Comparison of ENCODE assay signal across 18 cellular contexts in the genomic region with DNA sequence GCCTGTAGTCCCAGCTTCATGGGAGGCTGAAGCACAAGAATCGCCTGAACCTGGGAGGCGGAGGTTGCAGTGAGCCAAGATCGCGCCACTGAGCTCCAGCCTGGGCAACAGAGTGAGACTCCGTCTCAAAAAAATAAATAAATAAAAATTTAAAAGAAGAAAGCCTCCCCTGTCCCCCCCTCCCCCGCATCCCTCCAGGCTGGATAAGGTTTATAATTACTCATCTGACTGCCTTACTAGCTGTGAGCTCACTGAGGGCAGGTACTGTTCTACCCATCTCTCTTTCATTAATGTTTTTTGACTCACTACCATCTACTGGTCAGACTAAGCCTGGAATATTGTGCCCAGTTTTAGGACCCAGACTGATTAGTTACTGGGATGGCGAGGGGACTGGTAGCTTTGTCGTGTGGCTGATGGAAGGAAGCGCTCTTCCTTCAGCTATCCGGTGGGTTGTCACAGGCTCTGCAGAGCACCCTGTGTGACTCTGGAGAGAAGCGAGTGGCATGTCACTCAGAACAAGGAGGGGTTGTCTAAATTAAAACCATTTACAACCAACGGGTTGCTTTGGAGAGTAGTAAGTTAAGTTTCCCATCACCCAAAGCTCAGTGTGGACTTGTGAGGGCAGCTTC. TPM values are rescaled to one million over a fixed set of nuclear protein-coding genes. Genes with fewer than 3 reads are reported as not detected.
A peak's percentile ranks its signal among the peaks of the same experiment; 100 is the strongest.
DNase-seq lines count a peak whose midpoint lies in the region; ATAC-seq and TF ChIP-seq lines count a peak whose summit lies in the region.
"Had no signal": no experiment of that assay in that cellular context is flagged by ENCODE, and none has a peak within 500 bp of the region (broad histone marks: within the 10 kb centered on the region; RNA-seq: fewer than 3 reads in every experiment).

No MANE protein-coding gene starts in this region.

- H3K9me3 Mint-ChIP-seq in activated CD8-positive, alpha-beta memory T cell treated with anti-CD3 and anti-CD28 coated beads, Interleukin-2, amount 10 ng/mL, durations not matched to agents 7 days and 5 days (ENCODE audit: low read depth): no peaks in the 10 kb centered on the region
- H3K9me3 Mint-ChIP-seq in activated CD4-positive, alpha-beta T cell treated with anti-CD3 and anti-CD28 coated beads, Interleukin-2, amount 10 ng/mL, durations not matched to agents 7 days and 5 days: no peaks in the 10 kb centered on the region
- no peaks in the 10 kb centered on the region for H3K9me3 Mint-ChIP-seq in chondrocyte (ENCODE audit: low read depth)

- peaks cover 83% of the 10 kb centered on the region for H3K36me3 Mint-ChIP-seq in activated CD8-positive, alpha-beta memory T cell treated with anti-CD3 and anti-CD28 coated beads, Interleukin-2, amount 10 ng/mL, durations not matched to agents 7 days and 5 days
- H3K36me3 Mint-ChIP-seq in activated CD4-positive, alpha-beta T cell treated with anti-CD3 and anti-CD28 coated beads, Interleukin-2, amount 10 ng/mL, durations not matched to agents 7 days and 5 days (ENCODE audit: low read depth): peaks cover 83% of the 10 kb centered on the region
- peaks cover 8% of the 10 kb centered on the region for H3K36me3 Mint-ChIP-seq in chondrocyte (ENCODE audit: low read depth)

- POLR2A ChIA-PET in activated CD4-positive, alpha-beta T cell treated with anti-CD3 and anti-CD28 coated beads, Interleukin-2, amount 10 ng/mL, durations not matched to agents 7 days and 5 days (lab: Charles Lee): interaction anchor here (1.1 kb wide), 1 partner anchor 21 kb away, joined by 4 read pairs; no protein-coding TSS in a partner anchor

- no peak for DNase-seq in activated CD8-positive, alpha-beta memory T cell treated with anti-CD3 and anti-CD28 coated beads, Interleukin-2, amount 10 ng/mL, durations not matched to agents 7 days and 5 days
- no peak for DNase-seq in activated CD8-positive, alpha-beta memory T cell treated with anti-CD3 and anti-CD28 coated beads for 24 hours
- DNase-seq in activated CD4-positive, alpha-beta T cell treated with anti-CD3 and anti-CD28 coated beads, Interleukin-2, amount 10 ng/mL, durations not matched to agents 7 days and 5 days: no peak
- DNase-seq in chondrocyte (ENCODE audit: low spot score): no peak
- no peak for DNase-seq in stimulated activated naive CD8-positive, alpha-beta T cell treated with anti-CD3 and anti-CD28 coated beads, Interleukin-15, Interleukin-2, amounts not matched to agents 100 U/mL and 50 U/mL, for 24 hours
- DNase-seq in DMS153 (lab: John Stamatoyannopoulos, UW): no peak
- DNase-seq in central memory CD4-positive, alpha-beta T cell: no peak
- DNase-seq: esophagus squamous epithelium; kidney glomerular epithelial cell; NCI-H2029 treated with DMSO at 0.1 percent for 48 hours; NCI-H524; occipital lobe; right lobe of liver; stimulated activated CD4-positive, alpha-beta T cell treated with anti-CD3 and anti-CD28 coated beads, Interleukin-2, amount 100 ng/mL, for 48 hours had no signal

- no peak for TF ChIP-seq CTCF in chondrocyte (IDR thresholded peaks at IDR 0.05)

- H3K4me3 Mint-ChIP-seq in activated CD8-positive, alpha-beta memory T cell treated with anti-CD3 and anti-CD28 coated beads, Interleukin-2, amount 10 ng/mL, durations not matched to agents 7 days and 5 days: peak overlapping the region; percentile 78
- H3K4me3 Mint-ChIP-seq in activated CD4-positive, alpha-beta T cell treated with anti-CD3 and anti-CD28 coated beads, Interleukin-2, amount 10 ng/mL, durations not matched to agents 7 days and 5 days: peak overlapping the region; percentile 73
- no peak overlapping the region for H3K4me3 Mint-ChIP-seq in chondrocyte (ENCODE audit: unreplicated experiment)
- H3K4me3 Mint-ChIP-seq: type B pancreatic cell had no signal

- no peaks in the 10 kb centered on the region for H3K27me3 Mint-ChIP-seq in activated CD8-positive, alpha-beta memory T cell treated with anti-CD3 and anti-CD28 coated beads, Interleukin-2, amount 10 ng/mL, durations not matched to agents 7 days and 5 days
- H3K27me3 Mint-ChIP-seq in activated CD4-positive, alpha-beta T cell treated with anti-CD3 and anti-CD28 coated beads, Interleukin-2, amount 10 ng/mL, durations not matched to agents 7 days and 5 days: no peaks in the 10 kb centered on the region
- no peaks in the 10 kb centered on the region for H3K27me3 Mint-ChIP-seq in chondrocyte (ENCODE audit: low read depth)
- H3K27me3 Mint-ChIP-seq: type B pancreatic cell had no signal

- H3K27ac Mint-ChIP-seq in activated CD8-positive, alpha-beta memory T cell treated with anti-CD3 and anti-CD28 coated beads, Interleukin-2, amount 10 ng/mL, durations not matched to agents 7 days and 5 days: peak overlapping the region; percentile 93
- H3K27ac Mint-ChIP-seq in activated CD4-positive, alpha-beta T cell treated with anti-CD3 and anti-CD28 coated beads, Interleukin-2, amount 10 ng/mL, durations not matched to agents 7 days and 5 days: peak overlapping the region; percentile 83
- peak overlapping the region; percentile 41 for H3K27ac Mint-ChIP-seq in chondrocyte (ENCODE audit: unreplicated experiment)
- H3K27ac Mint-ChIP-seq: type B pancreatic cell had no signal

- peak; percentile 16 for ATAC-seq in activated CD8-positive, alpha-beta memory T cell treated with anti-CD3 and anti-CD28 coated beads, Interleukin-2, amount 10 ng/mL, durations not matched to agents 7 days and 5 days
- peak; percentile 37 for ATAC-seq in stimulated activated naive CD8-positive, alpha-beta T cell treated with anti-CD3 and anti-CD28 coated beads, Interleukin-15, Interleukin-2, amounts not matched to agents 100 U/mL and 50 U/mL, for 24 hours
- ATAC-seq in GM18519 (IDR thresholded peaks at IDR 0.05; ENCODE audit: low FRiP score, unreplicated experiment): no peak
- ATAC-seq: A549, SK-N-SH treated with all-trans-retinoic acid at 6 μM for 48 hours had no signal

- CTCF ChIA-PET in activated CD8-positive, alpha-beta memory T cell treated with anti-CD3 and anti-CD28 coated beads, Interleukin-2, amount 10 ng/mL, durations not matched to agents 7 days and 5 days (lab: Charles Lee): interaction anchor here (0.8 to 23.4 kb wide), 5 partner anchors 21 to 111 kb away, joined by 3 to 607 read pairs (median 6); a partner anchor contains a TSS
- CTCF ChIA-PET in activated CD4-positive, alpha-beta T cell treated with anti-CD3 and anti-CD28 coated beads, Interleukin-2, amount 10 ng/mL, durations not matched to agents 7 days and 5 days (lab: Charles Lee): interaction anchor here (0.6 to 9.4 kb wide), 13 partner anchors 8 to 1252 kb away, joined by 3 to 114 read pairs (median 4); a partner anchor contains a TSS

- H3K4me1 Mint-ChIP-seq in activated CD8-positive, alpha-beta memory T cell treated with anti-CD3 and anti-CD28 coated beads, Interleukin-2, amount 10 ng/mL, durations not matched to agents 7 days and 5 days: peaks cover 93% of the 10 kb centered on the region
- peaks cover 95% of the 10 kb centered on the region for H3K4me1 Mint-ChIP-seq in activated CD4-positive, alpha-beta T cell treated with anti-CD3 and anti-CD28 coated beads, Interleukin-2, amount 10 ng/mL, durations not matched to agents 7 days and 5 days
- peaks cover 53% of the 10 kb centered on the region for H3K4me1 Mint-ChIP-seq in chondrocyte (ENCODE audit: low read depth)

RNA-seq across cellular contexts. Expression of a gene that starts 16.9 kb away (rescaled TPM):
- total RNA-seq in activated CD8-positive, alpha-beta memory T cell treated with anti-CD3 and anti-CD28 coated beads, Interleukin-2, amount 10 ng/mL, durations not matched to agents 7 days and 5 days: 100 to 1,000 TPM; 774 to 910 TPM
- total RNA-seq in activated CD4-positive, alpha-beta T cell treated with anti-CD3 and anti-CD28 coated beads, Interleukin-2, amount 10 ng/mL, durations not matched to agents 7 days and 5 days: 1,000 to 10,000 TPM; 1,017 to 1,048 TPM
- total RNA-seq in chondrocyte: 98.9 to 112 TPM (median 104 TPM) in 3 replicates

Comparison
In these comparisons a context has a peak if more than half of its experiments do, and no peak if none do; other contexts are left out.
1. H3K27ac Mint-ChIP-seq: peak in every context shown above with its lines; median percentile 93 in activated CD8-positive, alpha-beta memory T cell treated with anti-CD3 and anti-CD28 coated beads, Interleukin-2, amount 10 ng/mL, durations not matched to agents 7 days and 5 days; 83 in activated CD4-positive, alpha-beta T cell treated with anti-CD3 and anti-CD28 coated beads, Interleukin-2, amount 10 ng/mL, durations not matched to agents 7 days and 5 days; 41 in chondrocyte.